15 cellular contexts compared by ENCODE assay signal in the genomic region with DNA sequence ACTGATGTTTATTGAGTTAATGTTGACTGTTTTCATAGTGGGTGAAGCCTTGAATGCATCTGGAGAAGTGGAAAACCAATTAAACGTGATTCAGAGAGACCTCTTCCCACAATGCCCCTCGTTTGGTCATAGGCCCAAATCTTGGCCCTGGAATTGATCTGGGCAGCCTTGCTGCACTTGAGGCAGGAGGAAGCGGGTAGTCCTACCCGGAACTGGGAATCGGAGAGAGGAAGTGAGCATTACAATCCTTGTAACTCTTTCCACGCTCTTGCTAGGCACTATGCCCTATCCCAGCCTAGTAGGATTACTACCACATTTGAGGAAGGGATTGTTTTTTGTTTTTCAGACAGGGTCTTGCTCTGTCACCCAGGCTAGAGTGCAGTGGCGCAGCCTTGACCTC. TPM values are rescaled to one million over a fixed set of nuclear protein-coding genes. Genes with fewer than 3 reads are reported as not detected.
DNase-seq lines count a peak whose midpoint lies in the region; ATAC-seq, FAIRE-seq and TF ChIP-seq lines count a peak whose summit lies in the region.
"Had no signal": no experiment of that assay in that cellular context is flagged by ENCODE, and none has a peak within 500 bp of the region (broad histone marks: within the 10 kb centered on the region; RNA-seq: fewer than 3 reads in every experiment).

No MANE protein-coding gene starts in this region.

- peaks cover 12 to 23% of the 10 kb centered on the region in 2 donors for H3K4me1 Mint-ChIP-seq in natural killer cell treated with Interleukin-12 subunit alpha and Interleukin-12 subunit beta and Interleukin-15 and Interleukin-18, amount 100 ng/mL, for 72 hours (ENCODE audit: low read depth in 2 of 2)
- H3K4me1 Mint-ChIP-seq in natural killer cell, result peaks cover 0 to 9% of the 10 kb centered on the region in 2 donors
- H3K4me1 Mint-ChIP-seq in T-helper 17 cell, result peaks cover 36% of the 10 kb centered on the region

- TF ChIP-seq POLR2A in vagina (IDR thresholded peaks at IDR 0.05), result no peak

- H3K27ac ChIP-seq in vagina, result peak overlapping the region; percentile 92

- TF ChIP-seq CTCF in natural killer cell (IDR thresholded peaks at IDR 0.05) (no peak), vagina (IDR thresholded peaks at IDR 0.05) (no peak)

- peaks cover 0 to 2% of the 10 kb centered on the region in 2 donors for H3K27me3 Mint-ChIP-seq in natural killer cell treated with Interleukin-12 subunit alpha and Interleukin-12 subunit beta and Interleukin-15 and Interleukin-18, amount 100 ng/mL, for 72 hours
- H3K27me3 Mint-ChIP-seq in natural killer cell (ENCODE audit: low read depth in 2 of 2) (peaks cover 0 to 21% of the 10 kb centered on the region in 2 donors), T-helper 17 cell (no peaks in the 10 kb centered on the region)
- H3K27me3 Mint-ChIP-seq: CD4-positive, alpha-beta memory T cell had no signal

- no peaks in the 10 kb centered on the region for H3K27me3 ChIP-seq in vagina

- no peak overlapping the region for H3K4me3 ChIP-seq in vagina

- no peaks in the 10 kb centered on the region for H3K9me3 ChIP-seq in T-helper 17 cell (ENCODE audit: control insufficient read depth, low read length, poor library complexity, severe bottlenecking)
- H3K9me3 ChIP-seq in vagina, result no peaks in the 10 kb centered on the region

- H3K36me3 ChIP-seq in vagina, result peaks cover 0 to 19% of the 10 kb centered on the region in 2 donors

- H3K4me1 ChIP-seq in vagina, result peaks cover 52% of the 10 kb centered on the region

- intact Hi-C loops in natural killer cell (cut with micrococcal nuclease) (no loop called here), vagina (cut with DNase I) (loop anchor here (5.0 kb wide), 1 partner anchor 76 kb away; no protein-coding TSS in a partner anchor), left colon (cut with DNase I, micrococcal nuclease) (loop anchor here in 1 of 2 donors (10.0 kb wide), 1 partner anchor 68 kb away; a partner anchor contains a TSS)

- H3K36me3 Mint-ChIP-seq in natural killer cell treated with Interleukin-12 subunit alpha and Interleukin-12 subunit beta and Interleukin-15 and Interleukin-18, amount 100 ng/mL, for 72 hours, result peaks cover 7% of the 10 kb centered on the region
- H3K36me3 Mint-ChIP-seq in natural killer cell (no peaks in the 10 kb centered on the region), T-helper 17 cell (ENCODE audit: low read depth) (peaks cover 9% of the 10 kb centered on the region)

- H3K9me3 Mint-ChIP-seq in natural killer cell treated with Interleukin-12 subunit alpha and Interleukin-12 subunit beta and Interleukin-15 and Interleukin-18, amount 100 ng/mL, for 72 hours, result no peaks in the 10 kb centered on the region
- H3K9me3 Mint-ChIP-seq in natural killer cell, result no peaks in the 10 kb centered on the region
- H3K9me3 Mint-ChIP-seq: CD4-positive, alpha-beta memory T cell had no signal

- peak; percentile 29 for DNase-seq in natural killer cell treated with Interleukin-12 subunit alpha and Interleukin-12 subunit beta and Interleukin-15 and Interleukin-18, amount 100 ng/mL, for 72 hours (ENCODE audit: low spot score)
- DNase-seq in natural killer cell (no peak), T-helper 17 cell (no peak), medulla oblongata (ENCODE audit: extremely low spot score) (peak; percentile 35), vagina (ENCODE audit: extremely low spot score in 2 of 2) (peak in 1 of 2 donors; percentile 58), left colon (no peak), HTR-8/SVneo (ENCODE audit: insufficient read length, low spot score) (no peak)
- DNase-seq in activated naive CD4-positive, alpha-beta T cell (lab: John Stamatoyannopoulos, UW), result no peak
- DNase-seq: CD4-positive, alpha-beta memory T cell; Kasumi-1; NCI-H1436 treated with DMSO at 0.1 percent for 48 hours; NCI-H226; NCI-H526 had no signal

- FAIRE-seq in HTR-8/SVneo (lab: Jason Lieb, UNC), result no peak
- FAIRE-seq: A204.1, H54 had no signal

- no peak overlapping the region for H3K27ac Mint-ChIP-seq in natural killer cell treated with Interleukin-12 subunit alpha and Interleukin-12 subunit beta and Interleukin-15 and Interleukin-18, amount 100 ng/mL, for 72 hours
- no peak overlapping the region for H3K27ac Mint-ChIP-seq in natural killer cell
- peak overlapping the region; percentile 3 for H3K27ac Mint-ChIP-seq in T-helper 17 cell

- ATAC-seq in natural killer cell treated with Interleukin-12 subunit alpha and Interleukin-12 subunit beta and Interleukin-15 and Interleukin-18, amount 100 ng/mL, for 72 hours, result no peak
- ATAC-seq in natural killer cell (no peak), T-helper 17 cell (no peak), left colon (no peak)

- H3K4me3 Mint-ChIP-seq in natural killer cell treated with Interleukin-12 subunit alpha and Interleukin-12 subunit beta and Interleukin-15 and Interleukin-18, amount 100 ng/mL, for 72 hours, result no peak overlapping the region
- H3K4me3 Mint-ChIP-seq in natural killer cell, result no peak overlapping the region
- no peak overlapping the region for H3K4me3 Mint-ChIP-seq in T-helper 17 cell

RNA-seq across cellular contexts. Expression of a gene that starts 3.6 kb away (rescaled TPM):
- 1 to 10 TPM; 3.7 to 7.7 TPM for total RNA-seq in natural killer cell treated with Interleukin-12 subunit alpha and Interleukin-12 subunit beta and Interleukin-15 and Interleukin-18, amount 100 ng/mL, for 72 hours
- total RNA-seq in natural killer cell (1 to 10 TPM; 2.1 to 6.2 (median 2.5) TPM), T-helper 17 cell (10 to 100 TPM in 1 of 2 donors, 1 to 10 TPM in 1; 6.5 to 10.8 TPM), vagina (16.2 TPM), left colon (10 to 100 TPM; 27.2 to 32.7 TPM)

RNA-seq across cellular contexts. Expression of a gene that starts 7.5 kb away (rescaled TPM):
- total RNA-seq in natural killer cell treated with Interleukin-12 subunit alpha and Interleukin-12 subunit beta and Interleukin-15 and Interleukin-18, amount 100 ng/mL, for 72 hours, result 10 to 100 TPM; 56.0 to 59.2 TPM
- total RNA-seq in natural killer cell (10 to 100 TPM; 23.2 to 28.4 (median 24.1) TPM), T-helper 17 cell (10 to 100 TPM; 31.1 to 39.4 TPM), vagina (32.9 TPM), left colon (10 to 100 TPM; 24.1 to 27.6 TPM)

RNA-seq across cellular contexts. Expression of a gene that starts 12.4 kb away (rescaled TPM):
- 1 to 10 TPM; 6.1 to 9.4 TPM for total RNA-seq in natural killer cell treated with Interleukin-12 subunit alpha and Interleukin-12 subunit beta and Interleukin-15 and Interleukin-18, amount 100 ng/mL, for 72 hours
- total RNA-seq in natural killer cell (10 to 100 TPM; 16.6 to 29.2 (median 25.6) TPM), T-helper 17 cell (10 to 100 TPM in 1 of 2 donors, 1 to 10 TPM in 1; 9.1 to 13.3 TPM), vagina (2.2 TPM), left colon (1 to 10 TPM; 6.7 to 8.5 TPM)

RNA-seq across cellular contexts. Expression of a gene that starts 19.2 kb away (rescaled TPM):
- not detected for total RNA-seq in natural killer cell treated with Interleukin-12 subunit alpha and Interleukin-12 subunit beta and Interleukin-15 and Interleukin-18, amount 100 ng/mL, for 72 hours
- total RNA-seq in natural killer cell, result 1 to 10 TPM in 2 of 3 donors, not detected in 1; 1.5 to 4.0 TPM
- 10 to 100 TPM in 1 of 2 donors, under 1 TPM in 1; 0.94 to 11.8 TPM for total RNA-seq in T-helper 17 cell
- 96.5 TPM for total RNA-seq in vagina
- 100 to 1,000 TPM; 276 to 333 TPM for total RNA-seq in left colon
- total RNA-seq: CD4-positive, alpha-beta memory T cell had no signal

RNA-seq across cellular contexts. Expression of a gene that starts 51.1 kb away (rescaled TPM):
- 100 to 1,000 TPM; 133 to 252 TPM for total RNA-seq in natural killer cell treated with Interleukin-12 subunit alpha and Interleukin-12 subunit beta and Interleukin-15 and Interleukin-18, amount 100 ng/mL, for 72 hours
- total RNA-seq in natural killer cell (100 to 1,000 TPM; 109 to 115 (median 109) TPM), T-helper 17 cell (10 to 100 TPM; 75.9 to 84.7 TPM), vagina (169 TPM), left colon (100 to 1,000 TPM; 129 to 136 TPM)

Comparison
In these comparisons a context has a peak if more than half of its experiments do, and no peak if none do; other contexts are left out.
1. DNase-seq: peak in natural killer cell treated with Interleukin-12 subunit alpha and Interleukin-12 subunit beta and Interleukin-15 and Interleukin-18, amount 100 ng/mL, for 72 hours (single experiment) and medulla oblongata (single experiment); none in natural killer cell (single experiment), T-helper 17 cell (0 of 3), activated naive CD4-positive, alpha-beta T cell (0 of 4), left colon (0 of 2) and HTR-8/SVneo (single experiment).